19 cellular contexts compared by ENCODE assay signal in the genomic region with DNA sequence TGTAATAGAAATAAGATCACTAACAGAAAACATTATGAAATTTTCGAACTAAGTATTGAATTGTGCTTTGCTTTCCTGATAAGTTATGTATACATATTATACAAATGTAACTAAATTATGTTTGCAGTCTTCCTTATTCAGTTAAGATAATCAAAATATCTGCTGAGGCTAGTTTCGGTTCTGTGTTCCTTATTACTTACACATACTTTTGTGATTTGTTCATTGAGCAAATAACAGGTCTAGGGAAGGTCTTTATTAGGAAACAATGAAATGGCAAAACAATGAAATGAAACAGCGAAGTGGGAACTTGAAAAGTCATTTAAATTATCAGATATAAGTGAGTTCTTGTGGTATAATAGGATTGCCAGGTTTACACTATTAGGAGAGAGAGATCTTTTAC.
DNase-seq lines count a peak whose midpoint lies in the region; ATAC-seq, FAIRE-seq and TF ChIP-seq lines count a peak whose summit lies in the region.
"Had no signal": no experiment of that assay in that cellular context is flagged by ENCODE, and none has a peak within 500 bp of the region (broad histone marks: within the 10 kb centered on the region; RNA-seq: fewer than 3 reads in every experiment).

No MANE protein-coding gene starts in this region.

- POLR2A ChIA-PET in PC-3 (lab: Charles Lee; ENCODE audit: unreplicated experiment), result no interaction called here

- H2AFZ ChIP-seq in PC-3 (ENCODE audit: low read length), result no peak overlapping the region
- H2AFZ ChIP-seq: GM23338 had no signal

- H3K36me3 ChIP-seq in PC-3 (ENCODE audit: low read depth, low read length), result no peaks in the 10 kb centered on the region

- TF ChIP-seq CTCF in PC-3 (conservative IDR thresholded peaks at IDR 0.05; ENCODE audit: low read depth, low read length), result no peak

- ATAC-seq in PC-3, result peak; percentile 65
- ATAC-seq: GM23338 had no signal

- H3K79me2 ChIP-seq in PC-3 (ENCODE audit: low read length), result no peaks in the 10 kb centered on the region

- BruUV-seq in PC-3 (replicated peaks; lab: Mats Ljungman, UMichigan), result no TSS peak

- DNase-seq in PC-3 (peak; percentile 8), frontal cortex (ENCODE audit: low spot score in 2 of 2) (no peak), hepatic stellate cell (ENCODE audit: low spot score) (no peak), NCI-H2171 treated with DMSO at 0.1 percent for 48 hours (lab: John Stamatoyannopoulos, UW) (no peak)
- no peak for DNase-seq in stimulated activated CD4-positive, alpha-beta T cell treated with anti-CD3 and anti-CD28 coated beads, Interleukin-4, amount 100 ng/mL, for 24 hours
- DNase-seq in activated naive CD4-positive, alpha-beta T cell treated with anti-CD3 and anti-CD28 coated beads, Interleukin-2, amount 50 U/mL, for 16 hours, result no peak
- DNase-seq: C1 segment of cervical spinal cord; Calu3; CD4-positive, alpha-beta memory T cell; COR-L47; DMS53; DMS79 treated with DMSO at 0.1 percent for 48 hours; GF-D8; H9; HFFc6 had no signal

- H3K9ac ChIP-seq in PC-3 (ENCODE audit: low read length), result no peak overlapping the region

- peak; percentile 71 for FAIRE-seq in endometrium (lab: Jason Lieb, UNC)
- peak; percentile 26 for FAIRE-seq in frontal cortex (lab: Jason Lieb, UNC)
- FAIRE-seq: GM12891, GM18507 had no signal

- H3K4me2 ChIP-seq in PC-3 (ENCODE audit: low read length), result peak overlapping the region; percentile 22; the same call in 1 of the 2 replicates
- H3K4me2 ChIP-seq: GM23338 had no signal

- H4K20me1 ChIP-seq in PC-3 (ENCODE audit: low read length), result no peaks in the 10 kb centered on the region

- H3F3A ChIP-seq in PC-3 (ENCODE audit: low read length, unreplicated experiment), result no peaks in the 10 kb centered on the region

- no peaks in the 10 kb centered on the region for H3K9me2 ChIP-seq in PC-3 (replicated peaks; ENCODE audit: low read length)

- H3K27ac ChIP-seq in PC-3 (ENCODE audit: low read length), result no peak overlapping the region

- intact Hi-C loops in PC-3 (cut with micrococcal nuclease), result no loop called here

- H3K4me3 ChIP-seq in PC-3 (ENCODE audit: low read length), result no peak overlapping the region
- H3K4me3 ChIP-seq: GM23338 had no signal

- no peaks in the 10 kb centered on the region for H3K27me3 ChIP-seq in PC-3 (ENCODE audit: low read length)

- H3K4me1 ChIP-seq in PC-3 (ENCODE audit: insufficient read depth, low read length), result no peaks in the 10 kb centered on the region

- CTCF ChIA-PET in PC-3 (lab: Charles Lee), result no interaction called here

- no peaks in the 10 kb centered on the region for H3K9me3 ChIP-seq in PC-3 (ENCODE audit: low read length)
